Comparison of ENCODE assay signal across 19 cellular contexts in genomic region chr22:22812031-22812905, GRCh38.
A peak's percentile ranks its signal among the peaks of the same experiment; 100 is the strongest.
DNase-seq lines count a peak whose midpoint lies in the region; ATAC-seq and TF ChIP-seq lines count a peak whose summit lies in the region.
"Had no signal": no experiment of that assay in that cellular context is flagged by ENCODE, and none has a peak within 500 bp of the region (broad histone marks: within the 10 kb centered on the region; RNA-seq: fewer than 3 reads in every experiment).

No MANE protein-coding gene starts in this region.

- ATAC-seq in GM19324 (IDR thresholded peaks at IDR 0.05; ENCODE audit: low FRiP score, unreplicated experiment): no peak
- ATAC-seq: foreskin keratinocyte, Right ventricle myocardium inferior had no signal

- intact Hi-C loops in activated naive CD4-positive, alpha-beta T cell treated with anti-CD3 and anti-CD28 coated beads for 36 hours (cut with micrococcal nuclease): no loop called here
- intact Hi-C loops in posterior cingulate gyrus (cut with DNase I): no loop called here
- intact Hi-C loops in CD14-positive monocyte (cut with micrococcal nuclease): loop anchor here (2.0 to 5.0 kb wide), 3 partner anchors 35 to 70 kb away; no protein-coding TSS in a partner anchor

- H4K20me1 ChIP-seq in OCI-LY1 (ENCODE audit: insufficient read depth, low read length): no peaks in the 10 kb centered on the region

- no peak overlapping the region for H2AFZ ChIP-seq in OCI-LY1 (ENCODE audit: low read length)

- CTCF ChIA-PET in activated naive CD4-positive, alpha-beta T cell treated with anti-CD3 and anti-CD28 coated beads for 36 hours (lab: Charles Lee): interaction anchor here (0.7 to 9.8 kb wide), 6 partner anchors 11 to 145 kb away, joined by 3 to 120 read pairs (median 46); no protein-coding TSS in a partner anchor

- H3K27me3 Mint-ChIP-seq in activated naive CD4-positive, alpha-beta T cell treated with anti-CD3 and anti-CD28 coated beads, Interleukin-2, amount 50 U/mL, for 24 hours: no peaks in the 10 kb centered on the region
- H3K27me3 Mint-ChIP-seq in activated naive CD4-positive, alpha-beta T cell treated with anti-CD3 and anti-CD28 coated beads for 36 hours (ENCODE audit: low read depth): no peaks in the 10 kb centered on the region
- peaks cover 0 to 3% (median 0%) of the 10 kb centered on the region in 3 donors for H3K27me3 Mint-ChIP-seq in CD14-positive monocyte (ENCODE audit: low read depth in 3 of 3)

- H3K4me3 Mint-ChIP-seq in activated naive CD4-positive, alpha-beta T cell treated with anti-CD3 and anti-CD28 coated beads, Interleukin-2, amount 50 U/mL, for 24 hours: no peak overlapping the region
- H3K4me3 Mint-ChIP-seq in activated naive CD4-positive, alpha-beta T cell treated with anti-CD3 and anti-CD28 coated beads for 36 hours: no peak overlapping the region
- no peak overlapping the region for H3K4me3 Mint-ChIP-seq in CD14-positive monocyte
- H3K4me3 Mint-ChIP-seq: activated T-helper 1 cell treated with anti-CD3 and anti-CD28 coated beads, Interleukin-12 subunit alpha, Interleukin-12 subunit beta, Interleukin-2, Interleukin-4 antibody, amounts not matched to agents 30 ng/mL and 10 ng/mL and 1 ng/mL, durations not matched to agents 14 hours and 24 hours and 36 hours; brain had no signal

- peaks cover 66% of the 10 kb centered on the region for H3K4me1 Mint-ChIP-seq in activated naive CD4-positive, alpha-beta T cell treated with anti-CD3 and anti-CD28 coated beads, Interleukin-2, amount 50 U/mL, for 24 hours
- peaks cover 33% of the 10 kb centered on the region for H3K4me1 Mint-ChIP-seq in activated naive CD4-positive, alpha-beta T cell treated with anti-CD3 and anti-CD28 coated beads for 36 hours (ENCODE audit: low read depth)
- peaks cover 59% of the 10 kb centered on the region for H3K4me1 Mint-ChIP-seq in CD14-positive monocyte
- H3K4me1 Mint-ChIP-seq: brain had no signal

- H3K4me1 ChIP-seq in OCI-LY1 (ENCODE audit: insufficient read depth, low read length, severe bottlenecking): peaks cover 52% of the 10 kb centered on the region
- H3K4me1 ChIP-seq: foreskin keratinocyte, tibial artery had no signal

- H3K9ac ChIP-seq in OCI-LY1 (ENCODE audit: low read length): peak overlapping the region; percentile 47; the same call in 1 of the 2 replicates

- H3K4me2 ChIP-seq in OCI-LY1 (ENCODE audit: low read length): peak overlapping the region; percentile 59

- H3K36me3 Mint-ChIP-seq in activated naive CD4-positive, alpha-beta T cell treated with anti-CD3 and anti-CD28 coated beads, Interleukin-2, amount 50 U/mL, for 24 hours: no peaks in the 10 kb centered on the region
- no peaks in the 10 kb centered on the region for H3K36me3 Mint-ChIP-seq in activated naive CD4-positive, alpha-beta T cell treated with anti-CD3 and anti-CD28 coated beads for 36 hours (ENCODE audit: low read depth)
- H3K36me3 Mint-ChIP-seq in CD14-positive monocyte: no peaks in the 10 kb centered on the region
- H3K36me3 Mint-ChIP-seq: brain had no signal

- H3K9me2 ChIP-seq in OCI-LY1 (ENCODE audit: low read depth, low read length): no peaks in the 10 kb centered on the region

- DNase-seq in activated naive CD4-positive, alpha-beta T cell treated with anti-CD3 and anti-CD28 coated beads for 36 hours: no peak
- peak; percentile 35 for DNase-seq in germinal center (ENCODE audit: low spot score)
- no peak for DNase-seq in iPS-NIHi7 (ENCODE audit: extremely low spot score)
- no peak for DNase-seq in posterior cingulate gyrus
- DNase-seq in CD14-positive monocyte (ENCODE audit: low spot score): no peak
- DNase-seq: activated CD8-positive, alpha-beta memory T cell treated with anti-CD3 and anti-CD28 coated beads for 24 hours; foreskin keratinocyte; Kasumi-1; NCI-H1436; NCI-H226; T-helper 2 cell; tibial artery had no signal

- no peaks in the 10 kb centered on the region for H3K79me2 ChIP-seq in OCI-LY1 (ENCODE audit: insufficient read depth, low read length)

- TF ChIP-seq CTCF in OCI-LY1 (IDR thresholded peaks at IDR 0.05; ENCODE audit: low read length): no peak
- no peak for TF ChIP-seq CTCF in CD14-positive monocyte (IDR thresholded peaks at IDR 0.05)

- H3K27me3 ChIP-seq in OCI-LY1 (ENCODE audit: insufficient read depth, low read length): no peaks in the 10 kb centered on the region
- H3K27me3 ChIP-seq: neutrophil had no signal

- H3K27ac ChIP-seq in OCI-LY1 (ENCODE audit: low read depth, low read length, poor library complexity, severe bottlenecking): peak overlapping the region; percentile 90
- H3K27ac ChIP-seq: foreskin keratinocyte, neutrophil, tibial artery had no signal

- H3F3A ChIP-seq in OCI-LY1 (ENCODE audit: insufficient read depth, low read length): no peaks in the 10 kb centered on the region

- H3K4me3 ChIP-seq in OCI-LY1 (ENCODE audit: low read depth, low read length, poor library complexity, severe bottlenecking): no peak overlapping the region
- H3K4me3 ChIP-seq: tibial artery had no signal

- H3K27ac Mint-ChIP-seq in activated naive CD4-positive, alpha-beta T cell treated with anti-CD3 and anti-CD28 coated beads, Interleukin-2, amount 50 U/mL, for 24 hours: peak overlapping the region; percentile 24
- H3K27ac Mint-ChIP-seq in activated naive CD4-positive, alpha-beta T cell treated with anti-CD3 and anti-CD28 coated beads for 36 hours: no peak overlapping the region
- peak overlapping the region in 2 of 7 donors; percentile 42 to 80 for H3K27ac Mint-ChIP-seq in CD14-positive monocyte
- H3K27ac Mint-ChIP-seq: activated T-helper 1 cell treated with anti-CD3 and anti-CD28 coated beads, Interleukin-12 subunit alpha, Interleukin-12 subunit beta, Interleukin-2, Interleukin-4 antibody, amounts not matched to agents 30 ng/mL and 10 ng/mL and 1 ng/mL, durations not matched to agents 14 hours and 24 hours and 36 hours; brain had no signal

- H3K9me3 ChIP-seq in OCI-LY1 (ENCODE audit: low read length): no peaks in the 10 kb centered on the region
- H3K9me3 ChIP-seq: neutrophil, tibial artery had no signal

- H3K9me3 Mint-ChIP-seq in activated naive CD4-positive, alpha-beta T cell treated with anti-CD3 and anti-CD28 coated beads, Interleukin-2, amount 50 U/mL, for 24 hours: no peaks in the 10 kb centered on the region
- H3K9me3 Mint-ChIP-seq in activated naive CD4-positive, alpha-beta T cell treated with anti-CD3 and anti-CD28 coated beads for 36 hours: no peaks in the 10 kb centered on the region
- H3K9me3 Mint-ChIP-seq in CD14-positive monocyte: no peaks in the 10 kb centered on the region
- H3K9me3 Mint-ChIP-seq: activated T-helper 1 cell treated with anti-CD3 and anti-CD28 coated beads, Interleukin-12 subunit alpha, Interleukin-12 subunit beta, Interleukin-2, Interleukin-4 antibody, amounts not matched to agents 30 ng/mL and 10 ng/mL and 1 ng/mL, durations not matched to agents 14 hours and 24 hours and 36 hours; brain had no signal

- no peaks in the 10 kb centered on the region for H3K36me3 ChIP-seq in OCI-LY1 (ENCODE audit: insufficient read depth, low read length)
- H3K36me3 ChIP-seq: neutrophil, tibial artery had no signal

Comparison
In these comparisons a context has a peak if more than half of its experiments do, and no peak if none do; other contexts are left out.
1. intact Hi-C loops: an anchor here in CD14-positive monocyte (2.0 to 5.0 kb wide); none called in activated naive CD4-positive, alpha-beta T cell treated with anti-CD3 and anti-CD28 coated beads for 36 hours and posterior cingulate gyrus.